In genomic region chr14:103336191-103336590, GRCh38 we compare ENCODE assay signal across 1 cellular context.
TF ChIP-seq lines count a peak whose summit lies in the region.

No MANE protein-coding gene starts in this region.

TF ChIP-seq in HepG2, 621 proteins besides CTCF, POLR2A, EP300 and RAD21:
- TF ChIP-seq NR2F1 (CRISPR knock-in tag; IDR thresholded peaks at IDR 0.05) (peak in 1 of 2 experiments; percentile 16; a peak in 1 of 4 replicates), CBX5 (CRISPR knock-in tag; IDR thresholded peaks at IDR 0.05; ENCODE audit: borderline replicate concordance) (no peak), HNF4A (CRISPR knock-in tag; IDR thresholded peaks at IDR 0.05) (no peak)
